ENCODE assay signal across 21 cellular contexts in the genomic region with DNA sequence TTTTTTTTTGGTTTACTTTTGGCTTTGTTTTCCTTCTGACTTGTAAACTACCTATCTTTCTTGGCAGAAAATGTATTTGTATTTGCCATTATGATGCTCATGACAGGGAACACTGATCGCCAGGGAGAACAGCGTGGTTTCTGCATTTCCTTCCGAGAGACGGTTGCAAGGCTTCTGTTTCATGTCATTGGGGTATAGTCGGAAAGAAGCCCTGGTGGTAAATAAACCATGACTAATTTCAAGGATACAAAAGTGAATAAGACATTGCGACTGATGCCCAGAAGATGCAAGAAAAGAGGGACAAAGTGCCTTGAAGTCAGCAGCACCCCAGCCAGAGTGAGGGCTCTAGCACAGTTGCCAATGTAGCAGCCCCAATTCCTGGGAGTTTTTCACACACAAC.
"Had no signal": no experiment of that assay in that cellular context is flagged by ENCODE, and none has a peak within 500 bp of the region (broad histone marks: within the 10 kb centered on the region; RNA-seq: fewer than 3 reads in every experiment).

No MANE protein-coding gene starts in this region.

- H3K9me3 ChIP-seq: left ventricle myocardium inferior, pancreas, sigmoid colon, transverse colon had no signal

- H3K36me3 Mint-ChIP-seq: activated naive CD8-positive, alpha-beta T cell treated with anti-CD3 and anti-CD28 coated beads for 36 hours; brain; neural progenitor cell had no signal

- H3K4me1 ChIP-seq: left ventricle myocardium inferior, neural progenitor cell, pancreas, sigmoid colon had no signal

- H3K4me1 Mint-ChIP-seq: brain; central memory CD8-positive, alpha-beta T cell had no signal

- ATAC-seq: activated CD8-positive, alpha-beta T cell treated with anti-CD3 and anti-CD28 coated beads for 36 hours; pancreas; T-cell had no signal

- DNase-seq: activated CD8-positive, alpha-beta memory T cell treated with anti-CD3 and anti-CD28 coated beads, Interleukin-2, amount 50 U/mL, for 48 hours; activated CD8-positive, alpha-beta T cell treated with anti-CD3 and anti-CD28 coated beads for 36 hours; activated gamma-delta T cell; activated naive CD8-positive, alpha-beta T cell treated with anti-CD3 and anti-CD28 coated beads for 36 hours; activated T-cell treated with anti-CD3 and anti-CD28 coated beads, Interleukin-2, amount 50 U/mL, for 72 hours; amygdala; cortex of kidney; effector CD8-positive, alpha-beta T cell; foreskin fibroblast; hypothalamus; kidney; left ventricle myocardium inferior; pancreas; sigmoid colon; stimulated activated CD4-positive, alpha-beta T cell treated with anti-CD3 and anti-CD28 coated beads, Interleukin-1b, Interleukin-23, amount 100 ng/mL, for 48 hours; stimulated activated naive CD4-positive, alpha-beta T cell; T-cell; transverse colon had no signal

- H3K27ac ChIP-seq: left ventricle myocardium inferior, neural progenitor cell, pancreas, sigmoid colon, transverse colon had no signal

- H3K27me3 Mint-ChIP-seq: activated naive CD8-positive, alpha-beta T cell treated with anti-CD3 and anti-CD28 coated beads for 36 hours had no signal

- H3K9me3 Mint-ChIP-seq: activated CD8-positive, alpha-beta T cell treated with anti-CD3 and anti-CD28 coated beads for 36 hours; activated naive CD8-positive, alpha-beta T cell treated with anti-CD3 and anti-CD28 coated beads for 36 hours; activated T-cell treated with anti-CD3 and anti-CD28 coated beads, Interleukin-2, amount 50 U/mL, for 72 hours; brain; central memory CD8-positive, alpha-beta T cell; neural progenitor cell; T-cell had no signal

- H3K36me3 ChIP-seq: left ventricle myocardium inferior, neural progenitor cell, pancreas, sigmoid colon, transverse colon had no signal

- H3K4me2 ChIP-seq: neural progenitor cell had no signal

- H3K27me3 ChIP-seq: neural progenitor cell, sigmoid colon had no signal

- H3K9ac ChIP-seq: neural progenitor cell had no signal

- H3K4me3 Mint-ChIP-seq: activated CD8-positive, alpha-beta T cell treated with anti-CD3 and anti-CD28 coated beads for 36 hours; activated naive CD8-positive, alpha-beta T cell treated with anti-CD3 and anti-CD28 coated beads for 36 hours; activated T-cell treated with anti-CD3 and anti-CD28 coated beads, Interleukin-2, amount 50 U/mL, for 72 hours; brain; central memory CD8-positive, alpha-beta T cell; neural progenitor cell; T-cell had no signal

- H3K4me3 ChIP-seq: left ventricle myocardium inferior, neural progenitor cell, pancreas, sigmoid colon, transverse colon had no signal

- H3K27ac Mint-ChIP-seq: activated CD8-positive, alpha-beta T cell treated with anti-CD3 and anti-CD28 coated beads for 36 hours; activated naive CD8-positive, alpha-beta T cell treated with anti-CD3 and anti-CD28 coated beads for 36 hours; activated T-cell treated with anti-CD3 and anti-CD28 coated beads, Interleukin-2, amount 50 U/mL, for 72 hours; brain; neural progenitor cell; T-cell had no signal
